In genomic region chr10:4066581-4067403, GRCh38 we compare ENCODE assay signal across 2 cellular contexts.
TF ChIP-seq lines count a peak whose summit lies in the region.

No MANE protein-coding gene starts in this region.

TF ChIP-seq in SK-N-SH, 30 proteins besides CTCF, POLR2A, EP300 and RAD21 (continued from another document):
- TF ChIP-seq ZBTB33 (IDR thresholded peaks at IDR 0.05; ENCODE audit: borderline replicate concordance, low read depth), result no peak
- TF ChIP-seq SIN3A (IDR thresholded peaks at IDR 0.05; ENCODE audit: borderline replicate concordance, low read depth, low read length), result no peak

TF ChIP-seq in SK-N-SH treated with all-trans-retinoic acid at 6 μM for 48 hours, 23 proteins besides CTCF, POLR2A, EP300 and RAD21 (continued from another document):
- TF ChIP-seq TSHZ2 (CRISPR knock-in tag; IDR thresholded peaks at IDR 0.05) (no peak), TCF4 (CRISPR knock-in tag; IDR thresholded peaks at IDR 0.05; ENCODE audit: borderline replicate concordance) (no peak), SNAI2 (CRISPR knock-in tag; IDR thresholded peaks at IDR 0.05) (no peak), CSRNP3 (CRISPR knock-in tag; IDR thresholded peaks at IDR 0.05) (no peak), CREB5 (CRISPR knock-in tag; IDR thresholded peaks at IDR 0.05; ENCODE audit: low read depth) (no peak), GLIS3 (CRISPR knock-in tag; IDR thresholded peaks at IDR 0.05) (no peak), ZC3H10 (CRISPR knock-in tag; IDR thresholded peaks at IDR 0.05) (no peak), CSDC2 (CRISPR knock-in tag; IDR thresholded peaks at IDR 0.05) (no peak)
TF ChIP-seq in SK-N-SH treated with all-trans-retinoic acid at 6 μM for 48 hours: peak in this region for 0.
